In genomic region chr1:35079003-35079930, GRCh38 we compare ENCODE assay signal across 8 cellular contexts. TPM values are rescaled to one million over a fixed set of nuclear protein-coding genes. Genes with fewer than 3 reads are reported as not detected.
DNase-seq lines count a peak whose midpoint lies in the region; ATAC-seq and TF ChIP-seq lines count a peak whose summit lies in the region.

Gene ZMYM1, plus strand, starts transcription at chr1:35079385. Its CDS starts 14,603 bp downstream, at chr1:35093988.

- DNase-seq in A673 (ENCODE audit: low spot score), result peak; percentile 93
- DNase-seq in NCI-H2171 (lab: John Stamatoyannopoulos, UW), result peak; percentile 86
- peak; percentile 88 for DNase-seq in activated B cell treated with CpG ODN at 0.5 μM for 24 hours
- DNase-seq in caudate nucleus (lab: John Stamatoyannopoulos, UW), result peak in 60 of 61 donors; percentile 15 to 85 (median 72)
- peak; percentile 84 for DNase-seq in iris pigment epithelial cell (ENCODE audit: low read depth)
- DNase-seq in stimulated activated CD4-positive, alpha-beta T cell treated with anti-CD3 and anti-CD28 coated beads, Interleukin-12 subunit alpha, Interleukin-12 subunit beta, amount 100 ng/mL, for 24 hours (ENCODE audit: low read depth in 2 of 2), result peak; percentile 80 to 89

- ATAC-seq in GM18858 (IDR thresholded peaks at IDR 0.05; ENCODE audit: unreplicated experiment) (peak; percentile 58), HG03095 (IDR thresholded peaks at IDR 0.05; ENCODE audit: unreplicated experiment) (peak; percentile 92), activated B cell treated with CpG ODN at 0.5 μM for 24 hours (ENCODE audit: low read depth) (peak; percentile 96)

- CTCF ChIA-PET in A673 (lab: Charles Lee) (no interaction called here), activated B cell treated with CpG ODN at 0.5 μM for 24 hours (lab: Charles Lee) (interaction anchor here (0.9 kb wide), 1 partner anchor 213 kb away, joined by 3 read pairs; no protein-coding TSS in a partner anchor)

- no peaks in the 10 kb centered on the region for H3K9me3 ChIP-seq in A673 (ENCODE audit: low read depth, low read length, poor library complexity, severe bottlenecking)

- POLR2A ChIA-PET in A673 (lab: Charles Lee; ENCODE audit: low non-redundant PET), result interaction anchor here (0.5 kb wide), 1 partner anchor 36 kb away, joined by 8 read pairs; no protein-coding TSS in a partner anchor
- POLR2A ChIA-PET in activated B cell treated with CpG ODN at 0.5 μM for 24 hours (lab: Charles Lee), result interaction anchor here (0.7 to 2.7 kb wide), 16 partner anchors 10 to 1070 kb away, joined by 3 to 67 read pairs (median 5); partner anchors contain the start of genes SFPQ, SMIM12, TMEM35B and TRAPPC3

- peak within 1 kb of the TSS; percentile 59 for H3K4me3 ChIP-seq in A673 (ENCODE audit: low read depth, low read length, poor library complexity, severe bottlenecking)

- peaks cover 14% of the 10 kb centered on the region for H3K4me1 ChIP-seq in A673 (ENCODE audit: insufficient read depth, low read length, poor library complexity, severe bottlenecking)

- peak within 1 kb of the TSS; percentile 72 for H3K27ac ChIP-seq in A673 (ENCODE audit: low read depth, low read length, poor library complexity, severe bottlenecking)
- H3K27ac ChIP-seq in caudate nucleus (ENCODE audit: low read depth, low read length), result peak within 1 kb of the TSS; percentile 83

- no peaks in the 10 kb centered on the region for H3K36me3 ChIP-seq in A673 (ENCODE audit: insufficient read depth, low read length, poor library complexity, severe bottlenecking)

- peak within 1 kb of the TSS; percentile 98 for H3K27ac Mint-ChIP-seq in activated B cell treated with CpG ODN at 0.5 μM for 24 hours

- intact Hi-C loops in A673 (cut with micrococcal nuclease; ENCODE audit: unreplicated experiment), result no loop called here
- intact Hi-C loops in activated B cell treated with CpG ODN at 0.5 μM for 24 hours (cut with micrococcal nuclease), result loop anchor here (1.0 to 5.0 kb wide), 6 partner anchors 48 to 1308 kb away; partner anchors contain the start of genes SFPQ, SMIM12, STK40 and TMEM35B

- peak within 1 kb of the TSS; percentile 95 for H3K4me3 Mint-ChIP-seq in activated B cell treated with CpG ODN at 0.5 μM for 24 hours

- peaks cover 14% of the 10 kb centered on the region for H3K36me3 Mint-ChIP-seq in activated B cell treated with CpG ODN at 0.5 μM for 24 hours (ENCODE audit: low read depth)

- TF ChIP-seq CTCF in A673 (conservative IDR thresholded peaks at IDR 0.05; ENCODE audit: low read depth, low read length), result no peak
- TF ChIP-seq CTCF in activated B cell treated with CpG ODN at 0.5 μM for 24 hours (IDR thresholded peaks at IDR 0.05), result no peak

- no peaks in the 10 kb centered on the region for H3K27me3 ChIP-seq in A673 (replicated peaks; ENCODE audit: insufficient read depth, low read depth, low read length, poor library complexity)

- BruUV-seq in A673 (replicated peaks; lab: Mats Ljungman, UMichigan), result TSS peak; percentile 73

- H3K9me3 Mint-ChIP-seq in activated B cell treated with CpG ODN at 0.5 μM for 24 hours, result no peaks in the 10 kb centered on the region

- peaks cover 4% of the 10 kb centered on the region for H3K27me3 Mint-ChIP-seq in activated B cell treated with CpG ODN at 0.5 μM for 24 hours

- H3K4me1 Mint-ChIP-seq in activated B cell treated with CpG ODN at 0.5 μM for 24 hours, result peaks cover 21% of the 10 kb centered on the region

RNA-seq across cellular contexts. Expression of gene ZMYM1, which starts in this region (rescaled TPM):
- total RNA-seq in A673 (2021) (32.2 and 36.1 TPM in 2 replicates), activated B cell treated with CpG ODN at 0.5 μM for 24 hours (7.4 and 9.0 TPM in 2 replicates)

Comparison
In these comparisons a context has a peak if more than half of its experiments do, and no peak if none do; other contexts are left out.
1. Peak in every context shown above with its lines: DNase-seq, ATAC-seq, H3K4me3 ChIP-seq and H3K27ac ChIP-seq.